In the genomic region with DNA sequence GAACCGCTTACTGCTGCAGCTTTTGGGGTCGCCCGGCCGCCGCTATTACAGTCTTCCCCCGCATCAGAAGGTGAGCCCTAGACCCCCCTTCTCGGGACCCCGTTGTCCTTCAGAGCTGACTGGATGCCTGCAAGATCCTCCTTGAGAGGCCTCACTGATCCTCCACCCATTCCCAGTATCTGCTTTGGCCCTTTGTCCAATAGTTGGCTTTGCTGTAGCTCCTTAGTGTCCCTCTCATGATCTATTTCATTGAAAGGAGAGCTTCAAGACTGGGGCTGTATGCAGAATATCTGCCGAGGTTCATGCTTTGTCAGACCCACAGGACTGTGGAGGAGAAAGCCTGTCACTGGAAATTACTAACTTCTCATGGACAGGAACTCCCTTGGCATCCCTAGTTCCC, we compare ENCODE assay signal across 1 cellular context.
TF ChIP-seq lines count a peak whose summit lies in the region.

No MANE protein-coding gene starts in this region.

TF ChIP-seq in K562, 482 proteins besides CTCF, POLR2A, EP300 and RAD21:
- TF ChIP-seq ERF (CRISPR knock-in tag; IDR thresholded peaks at IDR 0.05) (0 out of 2 replicates have a peak, but pooled peaks have one; percentile 3), CBFB (CRISPR knock-in tag; IDR thresholded peaks at IDR 0.05) (no peak), KAT7 (CRISPR knock-in tag; IDR thresholded peaks at IDR 0.05; ENCODE audit: borderline replicate concordance) (peak; percentile 32; the same call in 1 of the 2 replicates), SIN3A (IDR thresholded peaks at IDR 0.05; ENCODE audit: borderline replicate concordance in 2 of 2, control insufficient read depth in 1 of 2, low read depth in 2 of 2, low read length in 2 of 2) (0 out of 4 replicates have a peak, but pooled peaks have one; percentile 11 to 24), SAP30 (IDR thresholded peaks at IDR 0.05; ENCODE audit: borderline replicate concordance, insufficient read depth, low read depth, low read length, poor library complexity, severe bottlenecking) (peak; percentile 44), ETV6 (IDR thresholded peaks at IDR 0.05; ENCODE audit: borderline replicate concordance in 1 of 2, low read depth in 2 of 2, low read length in 1 of 2) (no peak), ETV6 (CRISPR knock-in tag; IDR thresholded peaks at IDR 0.05; ENCODE audit: borderline replicate concordance) (0 out of 2 replicates have a peak, but pooled peaks have one; percentile 45)
- TF ChIP-seq, protein P1, sequence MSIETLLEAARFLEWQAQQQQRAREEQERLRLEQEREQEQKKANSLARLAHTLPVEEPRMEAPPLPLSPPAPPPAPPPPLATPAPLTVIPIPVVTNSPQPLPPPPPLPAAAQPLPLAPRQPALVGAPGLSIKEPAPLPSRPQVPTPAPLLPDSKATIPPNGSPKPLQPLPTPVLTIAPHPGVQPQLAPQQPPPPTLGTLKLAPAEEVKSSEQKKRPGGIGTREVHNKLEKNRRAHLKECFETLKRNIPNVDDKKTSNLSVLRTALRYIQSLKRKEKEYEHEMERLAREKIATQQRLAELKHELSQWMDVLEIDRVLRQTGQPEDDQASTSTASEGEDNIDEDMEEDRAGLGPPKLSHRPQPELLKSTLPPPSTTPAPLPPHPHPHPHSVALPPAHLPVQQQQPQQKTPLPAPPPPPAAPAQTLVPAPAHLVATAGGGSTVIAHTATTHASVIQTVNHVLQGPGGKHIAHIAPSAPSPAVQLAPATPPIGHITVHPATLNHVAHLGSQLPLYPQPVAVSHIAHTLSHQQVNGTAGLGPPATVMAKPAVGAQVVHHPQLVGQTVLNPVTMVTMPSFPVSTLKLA (conservative IDR thresholded peaks at IDR 0.05) = no peak
